9 cellular contexts compared by ENCODE assay signal in genomic region chr1:48552420-48552819, GRCh38.
DNase-seq lines count a peak whose midpoint lies in the region; ATAC-seq and TF ChIP-seq lines count a peak whose summit lies in the region.
"Had no signal": no experiment of that assay in that cellular context is flagged by ENCODE, and none has a peak within 500 bp of the region (broad histone marks: within the 10 kb centered on the region; RNA-seq: fewer than 3 reads in every experiment).

No MANE protein-coding gene starts in this region.

- H3K36me3 ChIP-seq in mammary epithelial cell (ENCODE audit: insufficient read depth, low read length): no peaks in the 10 kb centered on the region
- H3K36me3 ChIP-seq in sigmoid colon: no peaks in the 10 kb centered on the region

- no peak overlapping the region for H2AFZ ChIP-seq in mammary epithelial cell (ENCODE audit: low read depth, low read length)

- no peak overlapping the region for H3K4me3 Mint-ChIP-seq in activated CD4-positive, alpha-beta T cell treated with anti-CD3 and anti-CD28 coated beads for 36 hours

- H3K27me3 ChIP-seq in mammary epithelial cell (ENCODE audit: insufficient read depth, low read length) (no peaks in the 10 kb centered on the region), sigmoid colon (no peaks in the 10 kb centered on the region)

- POLR2A ChIA-PET in activated CD4-positive, alpha-beta T cell treated with anti-CD3 and anti-CD28 coated beads for 36 hours (lab: Charles Lee): no interaction called here

- DNase-seq in activated CD4-positive, alpha-beta T cell treated with anti-CD3 and anti-CD28 coated beads for 36 hours: peak; percentile 32
- no peak for DNase-seq in activated CD4-positive, alpha-beta T cell treated with anti-CD3 and anti-CD28 coated beads for 1 hour
- DNase-seq in KBM-7 (peak; percentile 9), mammary epithelial cell (peak; percentile 37), sigmoid colon (no peak), germinal center (ENCODE audit: low spot score) (no peak)
- no peak for DNase-seq in stimulated activated CD4-positive, alpha-beta T cell treated with anti-CD3 and anti-CD28 coated beads, Interleukin-1b, Interleukin-23, amount 100 ng/mL, for 48 hours
- no peak for DNase-seq in activated T-cell treated with anti-CD3 and anti-CD28 coated beads, Interleukin-2, amount 50 U/mL, for 1 hour
- DNase-seq: cortex of kidney had no signal

- H3K9ac ChIP-seq in mammary epithelial cell (ENCODE audit: insufficient read depth, low read length): no peak overlapping the region

- no peak overlapping the region for H3K27ac ChIP-seq in mammary epithelial cell (ENCODE audit: insufficient read depth, low read depth, low read length)
- peak overlapping the region in 3 of 4 donors; percentile 32 to 59 (median 52) for H3K27ac ChIP-seq in sigmoid colon

- no peak for ATAC-seq in activated CD4-positive, alpha-beta T cell treated with anti-CD3 and anti-CD28 coated beads for 36 hours

- H3K4me2 ChIP-seq in mammary epithelial cell (ENCODE audit: insufficient read depth, low read depth, low read length): no peak overlapping the region

- dilution Hi-C loops in mammary epithelial cell (cut with HindIII; ENCODE audit: low sequenced_read_pairs): no loop called here

- TF ChIP-seq EP300 in sigmoid colon (IDR thresholded peaks at IDR 0.05): no peak

- no peak for TF ChIP-seq POLR2A in sigmoid colon (IDR thresholded peaks at IDR 0.05)

- H3K9me3 Mint-ChIP-seq in activated CD4-positive, alpha-beta T cell treated with anti-CD3 and anti-CD28 coated beads for 36 hours (ENCODE audit: low read depth): no peaks in the 10 kb centered on the region

- H3K36me3 Mint-ChIP-seq in activated CD4-positive, alpha-beta T cell treated with anti-CD3 and anti-CD28 coated beads for 36 hours (ENCODE audit: low read depth): no peaks in the 10 kb centered on the region

- H3K4me3 ChIP-seq in mammary epithelial cell (replicated peaks in 1 of 3; ENCODE audit: insufficient read depth in 1 of 3, low read depth in 2 of 3, low read length in 3 of 3) (no peak overlapping the region), sigmoid colon (no peak overlapping the region)

- no peaks in the 10 kb centered on the region for H3K79me2 ChIP-seq in mammary epithelial cell (ENCODE audit: insufficient read depth, low read length)

- H3K27me3 Mint-ChIP-seq in activated CD4-positive, alpha-beta T cell treated with anti-CD3 and anti-CD28 coated beads for 36 hours: no peaks in the 10 kb centered on the region

- CTCF ChIA-PET in activated CD4-positive, alpha-beta T cell treated with anti-CD3 and anti-CD28 coated beads for 36 hours (lab: Charles Lee): interaction anchor here (0.7 kb wide), 1 partner anchor 78 kb away, joined by 4 read pairs; no protein-coding TSS in a partner anchor
- CTCF ChIA-PET in mammary epithelial cell (lab: Charles Lee; ENCODE audit: low non-redundant PET): no interaction called here

- no TSS peak for BruUV-seq in mammary epithelial cell (replicated peaks; lab: Mats Ljungman, UMichigan)

- H3K27ac Mint-ChIP-seq in activated CD4-positive, alpha-beta T cell treated with anti-CD3 and anti-CD28 coated beads for 36 hours: no peak overlapping the region

- intact Hi-C loops in activated CD4-positive, alpha-beta T cell treated with anti-CD3 and anti-CD28 coated beads for 36 hours (cut with DNase I, micrococcal nuclease): loop anchor here (5.0 to 10.0 kb wide), 2 partner anchors 142 to 145 kb away; no protein-coding TSS in a partner anchor
- intact Hi-C loops in mammary epithelial cell (cut with micrococcal nuclease): loop anchor here (1.0 to 2.0 kb wide), 4 partner anchors 145 to 364 kb away; no protein-coding TSS in a partner anchor
- intact Hi-C loops in sigmoid colon (cut with DNase I): no loop called here

- no peaks in the 10 kb centered on the region for H3K9me3 ChIP-seq in mammary epithelial cell (replicated peaks; ENCODE audit: insufficient read depth, low read length)
- no peaks in the 10 kb centered on the region for H3K9me3 ChIP-seq in sigmoid colon

- peak; percentile 45 to 70 for TF ChIP-seq CTCF in mammary epithelial cell (conservative IDR thresholded peaks at IDR 0.05 in 1 of 2, IDR thresholded peaks at IDR 0.05 in 1 of 2; ENCODE audit: extremely low read depth in 1 of 2, insufficient read depth in 1 of 2, low read depth in 1 of 2, low read length in 2 of 2)
- TF ChIP-seq CTCF in sigmoid colon (IDR thresholded peaks at IDR 0.05): peak in 1 of 4 experiments; percentile 29

- 86% methylated on average over 1 of the region's 1 CpG for WGBS in mammary epithelial cell (ENCODE audit: low coverage, missing lambda C conversion rate)
- WGBS in sigmoid colon, 2 donors: 15 to 41% methylated on average over 1 of the region's 1 CpG

- H3K4me1 Mint-ChIP-seq in activated CD4-positive, alpha-beta T cell treated with anti-CD3 and anti-CD28 coated beads for 36 hours: no peaks in the 10 kb centered on the region

- no peaks in the 10 kb centered on the region for H4K20me1 ChIP-seq in mammary epithelial cell (ENCODE audit: insufficient read depth, low read length)

- in situ Hi-C loops in KBM-7 (cut with MboI; ENCODE audit: low pct_unique_long_range_greater_than_20kb, low sequenced_read_pairs): no loop called here
- in situ Hi-C loops in mammary epithelial cell (cut with MboI; ENCODE audit: low sequenced_read_pairs in 2 of 2): loop anchor here (10.0 to 25.0 kb wide), 2 partner anchors 262 to 360 kb away; no protein-coding TSS in a partner anchor

- H3K4me1 ChIP-seq in mammary epithelial cell (ENCODE audit: insufficient read depth, low read length): peaks cover 21% of the 10 kb centered on the region
- peaks cover 0 to 24% (median 15%) of the 10 kb centered on the region in 4 donors for H3K4me1 ChIP-seq in sigmoid colon

Comparison
In these comparisons a context has a peak if more than half of its experiments do, and no peak if none do; other contexts are left out.
1. DNase-seq: peak in activated CD4-positive, alpha-beta T cell treated with anti-CD3 and anti-CD28 coated beads for 36 hours (single experiment), KBM-7 (single experiment) and mammary epithelial cell (single experiment); none in activated CD4-positive, alpha-beta T cell treated with anti-CD3 and anti-CD28 coated beads for 1 hour (single experiment), sigmoid colon (single experiment), stimulated activated CD4-positive, alpha-beta T cell treated with anti-CD3 and anti-CD28 coated beads, Interleukin-1b, Interleukin-23, amount 100 ng/mL, for 48 hours (single experiment), activated T-cell treated with anti-CD3 and anti-CD28 coated beads, Interleukin-2, amount 50 U/mL, for 1 hour (single experiment) and germinal center (single experiment).